ENCODE assay signal across 1 cellular context in genomic region chr3:161314836-161315391, GRCh38.
TF ChIP-seq lines count a peak whose summit lies in the region.

No MANE protein-coding gene starts in this region.

TF ChIP-seq in endothelial cell of umbilical vein, 7 proteins besides CTCF, POLR2A, EP300 and RAD21 (continued from another document):
- TF ChIP-seq MAX (IDR thresholded peaks at IDR 0.05; ENCODE audit: insufficient read depth, insufficient read length) (no peak), MYC (IDR thresholded peaks at IDR 0.05; ENCODE audit: low read depth, low read length) (no peak), JUN (IDR thresholded peaks at IDR 0.05; ENCODE audit: borderline replicate concordance, insufficient read depth, insufficient read length, low read depth) (peak; percentile 63)
TF ChIP-seq in endothelial cell of umbilical vein: peak in this region for 2.
